In genomic region chr20:51062065-51062464, GRCh38 we compare ENCODE assay signal across 19 cellular contexts. TPM values are rescaled to one million over a fixed set of nuclear protein-coding genes. Genes with fewer than 3 reads are reported as not detected.
DNase-seq lines count a peak whose midpoint lies in the region; ATAC-seq and TF ChIP-seq lines count a peak whose summit lies in the region.
"Had no signal": no experiment of that assay in that cellular context is flagged by ENCODE, and none has a peak within 500 bp of the region (broad histone marks: within the 10 kb centered on the region; RNA-seq: fewer than 3 reads in every experiment).

No MANE protein-coding gene starts in this region.

- no peak overlapping the region for H3K27ac Mint-ChIP-seq in progenitor cell of endocrine pancreas
- H3K27ac Mint-ChIP-seq: immature natural killer cell had no signal

- TF ChIP-seq CTCF in choroid plexus epithelial cell (conservative IDR thresholded peaks at IDR 0.05; ENCODE audit: low read depth, low read length): no peak
- no peak for TF ChIP-seq CTCF in GM13977 (IDR thresholded peaks at IDR 0.05; ENCODE audit: extremely low read depth, insufficient read depth, missing control alignments)
- no peak for TF ChIP-seq CTCF in progenitor cell of endocrine pancreas (IDR thresholded peaks at IDR 0.05; ENCODE audit: unreplicated experiment)

- H3K4me1 Mint-ChIP-seq in progenitor cell of endocrine pancreas (ENCODE audit: low read depth): peaks cover 3% of the 10 kb centered on the region
- H3K4me1 Mint-ChIP-seq: CD14-positive monocyte, immature natural killer cell had no signal

- no peaks in the 10 kb centered on the region for H3K36me3 Mint-ChIP-seq in progenitor cell of endocrine pancreas (ENCODE audit: insufficient read depth)
- H3K36me3 Mint-ChIP-seq: CD14-positive monocyte, immature natural killer cell, neural progenitor cell had no signal

- H3K27me3 Mint-ChIP-seq in progenitor cell of endocrine pancreas: peaks cover 13% of the 10 kb centered on the region

- H3K4me3 Mint-ChIP-seq in progenitor cell of endocrine pancreas (ENCODE audit: low read depth): no peak overlapping the region
- H3K4me3 Mint-ChIP-seq: CD14-positive monocyte, immature natural killer cell, neural progenitor cell had no signal

- H3K9me3 Mint-ChIP-seq in progenitor cell of endocrine pancreas (ENCODE audit: low read depth): peaks cover 3% of the 10 kb centered on the region
- H3K9me3 Mint-ChIP-seq: immature natural killer cell, neural progenitor cell had no signal

- no peak overlapping the region for H3K4me3 ChIP-seq in choroid plexus epithelial cell (ENCODE audit: low read depth, low read length)
- H3K4me3 ChIP-seq: gastroesophageal sphincter, neural progenitor cell, right atrium auricular region, upper lobe of right lung had no signal

- in situ Hi-C loops in GM13977 (cut with MboI; ENCODE audit: low pct_unique_long_range_greater_than_20kb, low sequenced_read_pairs, unreplicated experiment): no loop called here

- ATAC-seq in activated CD4-positive, CD25-positive, alpha-beta regulatory T cell treated with anti-CD3 and anti-CD28 coated beads, Interleukin-2, amount 50 U/mL, for 24 hours: peak; percentile 72 to 75
- ATAC-seq: gastroesophageal sphincter, upper lobe of right lung had no signal

- no peak for DNase-seq in activated CD4-positive, CD25-positive, alpha-beta regulatory T cell (lab: John Stamatoyannopoulos, UW)
- DNase-seq in activated CD8-positive, alpha-beta memory T cell treated with anti-CD3 and anti-CD28 coated beads for 48 hours (ENCODE audit: low read depth in 2 of 3, low spot score in 2 of 3): peak in 2 of 3 experiments; percentile 29 to 39
- DNase-seq in choroid plexus epithelial cell (ENCODE audit: low read depth) (peak; percentile 10), NCI-H526 treated with DMSO at 0.1 percent for 48 hours (lab: John Stamatoyannopoulos, UW) (no peak), GM13977 (ENCODE audit: low spot score) (no peak), progenitor cell of endocrine pancreas (ENCODE audit: low spot score, unreplicated experiment) (no peak)
- peak; percentile 26 to 76 (median 44) for DNase-seq in stimulated activated CD4-positive, alpha-beta T cell treated with anti-CD3 and anti-CD28 coated beads, TNF-alpha, amount 100 ng/mL, for 48 hours (ENCODE audit: low read depth in 3 of 3)
- DNase-seq: cerebellar nuclear complex, DMS79 treated with DMSO at 0.1 percent for 48 hours, immature natural killer cell, mesenchymal stem cell, NCI-H1436, NCI-H345, upper lobe of right lung had no signal

RNA-seq across cellular contexts. Expression of gene KCNG1, which starts 39.2 kb away (rescaled TPM):
- total RNA-seq in progenitor cell of endocrine pancreas: 7.8 and 10.5 TPM in 2 replicates
- total RNA-seq: upper lobe of right lung had no signal

Comparison
In these comparisons a context has a peak if more than half of its experiments do, and no peak if none do; other contexts are left out.
1. DNase-seq: peak in activated CD8-positive, alpha-beta memory T cell treated with anti-CD3 and anti-CD28 coated beads for 48 hours (2 of 3), choroid plexus epithelial cell (single experiment) and stimulated activated CD4-positive, alpha-beta T cell treated with anti-CD3 and anti-CD28 coated beads, TNF-alpha, amount 100 ng/mL, for 48 hours (3 of 3); none in activated CD4-positive, CD25-positive, alpha-beta regulatory T cell (0 of 4), NCI-H526 treated with DMSO at 0.1 percent for 48 hours (single experiment), GM13977 (single experiment) and progenitor cell of endocrine pancreas (single experiment).